ENCODE assay signal across 13 cellular contexts in genomic region chr3:126913524-126913923, GRCh38.
DNase-seq lines count a peak whose midpoint lies in the region; ATAC-seq and TF ChIP-seq lines count a peak whose summit lies in the region.
"Had no signal": no experiment of that assay in that cellular context is flagged by ENCODE, and none has a peak within 500 bp of the region (broad histone marks: within the 10 kb centered on the region; RNA-seq: fewer than 3 reads in every experiment).

No MANE protein-coding gene starts in this region.

- ATAC-seq in activated naive CD8-positive, alpha-beta T cell treated with anti-CD3 and anti-CD28 coated beads, Interleukin-2, amount 10 ng/mL, durations not matched to agents 7 days and 5 days (ENCODE audit: low read depth) = no peak
- peak; percentile 17 for ATAC-seq in stimulated activated naive CD8-positive, alpha-beta T cell treated with anti-CD3 and anti-CD28 coated beads, Interleukin-15, Interleukin-2, amounts not matched to agents 100 U/mL and 50 U/mL, for 24 hours

- no peaks in the 10 kb centered on the region for H3K27me3 Mint-ChIP-seq in activated naive CD8-positive, alpha-beta T cell treated with anti-CD3 and anti-CD28 coated beads, Interleukin-2, amount 10 ng/mL, durations not matched to agents 7 days and 5 days
- H3K27me3 Mint-ChIP-seq: central memory CD8-positive, alpha-beta T cell had no signal

- H3K4me1 Mint-ChIP-seq in activated naive CD8-positive, alpha-beta T cell treated with anti-CD3 and anti-CD28 coated beads, Interleukin-2, amount 10 ng/mL, durations not matched to agents 7 days and 5 days = peaks cover 49% of the 10 kb centered on the region

- H3K27ac Mint-ChIP-seq in activated naive CD8-positive, alpha-beta T cell treated with anti-CD3 and anti-CD28 coated beads, Interleukin-2, amount 10 ng/mL, durations not matched to agents 7 days and 5 days = peak overlapping the region; percentile 38

- POLR2A ChIA-PET in activated naive CD8-positive, alpha-beta T cell treated with anti-CD3 and anti-CD28 coated beads, Interleukin-2, amount 10 ng/mL, durations not matched to agents 7 days and 5 days (lab: Charles Lee) = interaction anchor here (0.7 to 0.9 kb wide), 2 partner anchors 11 to 39 kb away, joined by 3 read pairs; no protein-coding TSS in a partner anchor
- POLR2A ChIA-PET in HEK293T (lab: Yijun Ruan, JAX) = no interaction called here

- H3K9me3 Mint-ChIP-seq in activated naive CD8-positive, alpha-beta T cell treated with anti-CD3 and anti-CD28 coated beads, Interleukin-2, amount 10 ng/mL, durations not matched to agents 7 days and 5 days = peaks cover 2% of the 10 kb centered on the region
- H3K9me3 Mint-ChIP-seq: central memory CD8-positive, alpha-beta T cell had no signal

- CTCF ChIA-PET in HEK293T (lab: Yijun Ruan, JAX) = interaction anchor here (0.6 kb wide), 1 partner anchor 14 kb away, joined by 3 read pairs; no protein-coding TSS in a partner anchor

- peak overlapping the region; percentile 13 for H3K4me3 Mint-ChIP-seq in activated naive CD8-positive, alpha-beta T cell treated with anti-CD3 and anti-CD28 coated beads, Interleukin-2, amount 10 ng/mL, durations not matched to agents 7 days and 5 days
- H3K4me3 Mint-ChIP-seq: central memory CD8-positive, alpha-beta T cell had no signal

- H3K36me3 Mint-ChIP-seq in activated naive CD8-positive, alpha-beta T cell treated with anti-CD3 and anti-CD28 coated beads, Interleukin-2, amount 10 ng/mL, durations not matched to agents 7 days and 5 days = peaks cover 5% of the 10 kb centered on the region

- peak; percentile 27 to 31 for DNase-seq in activated T-cell treated with anti-CD3 and anti-CD28 coated beads, Interleukin-2, amount 50 U/mL, for 48 hours
- DNase-seq in activated T-cell treated with anti-CD3 and anti-CD28 coated beads, Interleukin-2, amount 50 U/mL, for 1 hour = no peak
- peak; percentile 49 for DNase-seq in NCI-H69 (lab: John Stamatoyannopoulos, UW)
- no peak for DNase-seq in activated naive CD8-positive, alpha-beta T cell treated with anti-CD3 and anti-CD28 coated beads, Interleukin-2, amount 10 ng/mL, durations not matched to agents 7 days and 5 days
- peak; percentile 41 for DNase-seq in stimulated activated naive CD8-positive, alpha-beta T cell treated with anti-CD3 and anti-CD28 coated beads, Interleukin-15, Interleukin-2, amounts not matched to agents 100 U/mL and 50 U/mL, for 24 hours
- no peak for DNase-seq in HEK293T (ENCODE audit: extremely low spot score)
- DNase-seq in GM19240 (ENCODE audit: insufficient read length, low spot score) = no peak
- no peak for DNase-seq in NCI-H2196 treated with DMSO at 0.1 percent for 48 hours (lab: John Stamatoyannopoulos, UW; ENCODE audit: unreplicated experiment)
- DNase-seq: NCI-H1436 treated with DMSO at 0.1 percent for 48 hours; ovary; SHP77 treated with DMSO at 0.1 percent for 48 hours; stimulated activated CD4-positive, alpha-beta T cell treated with anti-CD3 and anti-CD28 coated beads, Interleukin-12 subunit alpha, Interleukin-12 subunit beta, amount 100 ng/mL, for 4 hours had no signal

TF ChIP-seq in HEK293T, 16 proteins besides CTCF, POLR2A, EP300 and RAD21:
- TF ChIP-seq CTBP1 (IDR thresholded peaks at IDR 0.05; ENCODE audit: borderline replicate concordance) (no peak), ELF4 (IDR thresholded peaks at IDR 0.05) (no peak), FOXK2 (IDR thresholded peaks at IDR 0.05) (no peak), SP1 (IDR thresholded peaks at IDR 0.05) (no peak), FOXM1 (IDR thresholded peaks at IDR 0.05; ENCODE audit: borderline replicate concordance) (no peak), LEF1 (IDR thresholded peaks at IDR 0.05; ENCODE audit: borderline replicate concordance) (no peak), SUZ12 (IDR thresholded peaks at IDR 0.05) (no peak), ZNF384 (IDR thresholded peaks at IDR 0.05) (no peak), HDGF (IDR thresholded peaks at IDR 0.05; ENCODE audit: borderline replicate concordance) (no peak), ARNT (IDR thresholded peaks at IDR 0.05) (no peak)
TF ChIP-seq in HEK293T: peak in this region for 0.

Comparison
In these comparisons a context has a peak if more than half of its experiments do, and no peak if none do; other contexts are left out.
1. DNase-seq: peak in activated T-cell treated with anti-CD3 and anti-CD28 coated beads, Interleukin-2, amount 50 U/mL, for 48 hours (2 of 2), NCI-H69 (single experiment) and stimulated activated naive CD8-positive, alpha-beta T cell treated with anti-CD3 and anti-CD28 coated beads, Interleukin-15, Interleukin-2, amounts not matched to agents 100 U/mL and 50 U/mL, for 24 hours (single experiment); none in activated T-cell treated with anti-CD3 and anti-CD28 coated beads, Interleukin-2, amount 50 U/mL, for 1 hour (single experiment), activated naive CD8-positive, alpha-beta T cell treated with anti-CD3 and anti-CD28 coated beads, Interleukin-2, amount 10 ng/mL, durations not matched to agents 7 days and 5 days (single experiment), HEK293T (single experiment), GM19240 (single experiment) and NCI-H2196 treated with DMSO at 0.1 percent for 48 hours (single experiment).